1 cellular context compared by ENCODE assay signal in genomic region chr6:48325701-48326100, GRCh38.
TF ChIP-seq lines count a peak whose summit lies in the region.

No MANE protein-coding gene starts in this region.

TF ChIP-seq in GM23338, 12 proteins besides CTCF, POLR2A, EP300 and RAD21 (continued from another document):
- TF ChIP-seq, protein P1, sequence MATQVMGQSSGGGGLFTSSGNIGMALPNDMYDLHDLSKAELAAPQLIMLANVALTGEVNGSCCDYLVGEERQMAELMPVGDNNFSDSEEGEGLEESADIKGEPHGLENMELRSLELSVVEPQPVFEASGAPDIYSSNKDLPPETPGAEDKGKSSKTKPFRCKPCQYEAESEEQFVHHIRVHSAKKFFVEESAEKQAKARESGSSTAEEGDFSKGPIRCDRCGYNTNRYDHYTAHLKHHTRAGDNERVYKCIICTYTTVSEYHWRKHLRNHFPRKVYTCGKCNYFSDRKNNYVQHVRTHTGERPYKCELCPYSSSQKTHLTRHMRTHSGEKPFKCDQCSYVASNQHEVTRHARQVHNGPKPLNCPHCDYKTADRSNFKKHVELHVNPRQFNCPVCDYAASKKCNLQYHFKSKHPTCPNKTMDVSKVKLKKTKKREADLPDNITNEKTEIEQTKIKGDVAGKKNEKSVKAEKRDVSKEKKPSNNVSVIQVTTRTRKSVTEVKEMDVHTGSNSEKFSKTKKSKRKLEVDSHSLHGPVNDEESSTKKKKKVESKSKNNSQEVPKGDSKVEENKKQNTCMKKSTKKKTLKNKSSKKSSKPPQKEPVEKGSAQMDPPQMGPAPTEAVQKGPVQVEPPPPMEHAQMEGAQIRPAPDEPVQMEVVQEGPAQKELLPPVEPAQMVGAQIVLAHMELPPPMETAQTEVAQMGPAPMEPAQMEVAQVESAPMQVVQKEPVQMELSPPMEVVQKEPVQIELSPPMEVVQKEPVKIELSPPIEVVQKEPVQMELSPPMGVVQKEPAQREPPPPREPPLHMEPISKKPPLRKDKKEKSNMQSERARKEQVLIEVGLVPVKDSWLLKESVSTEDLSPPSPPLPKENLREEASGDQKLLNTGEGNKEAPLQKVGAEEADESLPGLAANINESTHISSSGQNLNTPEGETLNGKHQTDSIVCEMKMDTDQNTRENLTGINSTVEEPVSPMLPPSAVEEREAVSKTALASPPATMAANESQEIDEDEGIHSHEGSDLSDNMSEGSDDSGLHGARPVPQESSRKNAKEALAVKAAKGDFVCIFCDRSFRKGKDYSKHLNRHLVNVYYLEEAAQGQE (IDR thresholded peaks at IDR 0.05; ENCODE audit: unreplicated experiment), result no peak
- no peak for TF ChIP-seq ZNF331 (CRISPR knock-in tag; IDR thresholded peaks at IDR 0.05; ENCODE audit: low read depth)
- TF ChIP-seq STAT1 (IDR thresholded peaks at IDR 0.05; ENCODE audit: unreplicated experiment), result no peak
- no peak for TF ChIP-seq JUNB (IDR thresholded peaks at IDR 0.05; ENCODE audit: unreplicated experiment)
- no peak for TF ChIP-seq EZH2 (IDR thresholded peaks at IDR 0.05; ENCODE audit: low read depth, unreplicated experiment)
- no peak for TF ChIP-seq CREB1 (CRISPR knock-in tag; IDR thresholded peaks at IDR 0.05; ENCODE audit: low read depth)
